In the genomic region with DNA sequence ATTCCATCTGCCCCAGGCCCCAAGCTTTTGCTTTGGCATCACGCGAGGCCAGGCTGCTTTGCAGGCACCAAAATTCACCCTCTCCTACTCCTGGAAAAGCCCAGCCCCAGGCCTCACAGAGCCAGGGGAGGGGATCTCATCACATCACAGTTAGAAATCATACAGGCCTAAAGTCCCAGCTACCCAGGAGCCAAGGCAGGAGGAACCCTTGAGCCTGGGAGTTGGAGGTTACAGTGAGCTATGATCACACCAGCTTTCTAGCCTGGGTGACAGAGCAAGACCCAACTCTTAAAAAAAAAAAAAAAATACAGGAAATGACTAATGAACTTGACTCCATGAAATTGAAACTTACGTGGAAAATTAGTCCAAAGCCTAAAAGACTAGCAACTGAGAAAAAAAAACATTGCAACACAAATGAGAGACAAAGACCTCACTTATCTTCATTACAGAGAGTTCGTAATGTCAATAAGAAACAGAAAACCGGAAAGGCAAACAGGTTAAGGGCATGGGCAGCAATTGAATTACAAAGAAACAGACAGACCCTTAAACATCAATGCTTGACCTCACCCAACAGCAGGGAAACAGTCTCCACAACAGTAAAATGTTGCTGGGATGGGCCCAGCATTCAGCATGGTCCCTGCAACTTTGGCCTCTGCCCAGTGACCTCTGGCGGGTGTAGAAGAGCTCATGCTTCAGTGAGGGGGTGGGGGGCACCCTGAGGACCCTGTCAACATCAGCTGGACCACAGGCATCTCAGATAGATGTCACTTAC, we compare ENCODE assay signal across 8 cellular contexts.
DNase-seq lines count a peak whose midpoint lies in the region; ATAC-seq, FAIRE-seq and TF ChIP-seq lines count a peak whose summit lies in the region.

No MANE protein-coding gene starts in this region.

- H3K27ac ChIP-seq in HEK293 (ENCODE audit: extremely low read depth, low read depth, low read length) (0 out of 2 replicates have a peak overlapping the region, but pooled peaks have one; percentile 30), esophagus muscularis mucosa (replicated peaks in 1 of 4) (peak overlapping the region; percentile 23 to 78 (median 63))

- no peak for TF ChIP-seq POLR2A in esophagus muscularis mucosa (IDR thresholded peaks at IDR 0.05; ENCODE audit: low read depth)
- no peak for TF ChIP-seq POLR2A in GM12891 (IDR thresholded peaks at IDR 0.05; ENCODE audit: low read depth, low read length)

- DNase-seq in RCC 7860 (ENCODE audit: low spot score) (peak; percentile 63), esophagus muscularis mucosa (ENCODE audit: extremely low spot score) (no peak), pulmonary artery endothelial cell (ENCODE audit: low read depth, low spot score) (peak; percentile 56), T1000 (lab: John Stamatoyannopoulos, UW) (no peak), NCI-H1436 (lab: John Stamatoyannopoulos, UW) (no peak), GM12891 (ENCODE audit: insufficient read length, low spot score) (no peak)

- no peaks in the 10 kb centered on the region for H3K9me3 ChIP-seq in HEK293 (ENCODE audit: control insufficient read depth, insufficient read depth, low read depth, low read length)
- no peaks in the 10 kb centered on the region for H3K9me3 ChIP-seq in esophagus muscularis mucosa

- H3K27me3 ChIP-seq in esophagus muscularis mucosa: no peaks in the 10 kb centered on the region

- H3K36me3 ChIP-seq in HEK293 (ENCODE audit: control insufficient read depth in 2 of 2, insufficient read depth in 1 of 2, low read length in 2 of 2) (no peaks in the 10 kb centered on the region), esophagus muscularis mucosa (peaks cover 0 to 21% (median 8%) of the 10 kb centered on the region in 4 donors)

- H3K4me3 ChIP-seq in HEK293 (ENCODE audit: low read depth, low read length): no peak overlapping the region
- H3K4me3 ChIP-seq in esophagus muscularis mucosa: no peak overlapping the region

- POLR2A ChIA-PET in HEK293 (lab: Yijun Ruan, JAX): interaction anchor here (0.7 kb wide), 1 partner anchor 85 kb away, joined by 11 read pairs; no protein-coding TSS in a partner anchor

- CTCF ChIA-PET in HEK293 (lab: Yijun Ruan, JAX): interaction anchor here (0.6 to 0.7 kb wide), 2 partner anchors 55 to 218 kb away, joined by 3 to 5 read pairs; no protein-coding TSS in a partner anchor

- no peak for TF ChIP-seq EP300 in esophagus muscularis mucosa (IDR thresholded peaks at IDR 0.05)

- ATAC-seq in HG03095 (IDR thresholded peaks at IDR 0.05; ENCODE audit: unreplicated experiment): no peak

- 61% methylated on average over 6 of the region's 6 CpGs for WGBS in esophagus muscularis mucosa

- H3K4me1 ChIP-seq in HEK293 (ENCODE audit: control insufficient read depth, insufficient read depth, low read length) (peaks cover 6% of the 10 kb centered on the region), esophagus muscularis mucosa (peaks cover 16 to 28% (median 23%) of the 10 kb centered on the region in 4 donors)

- intact Hi-C loops in esophagus muscularis mucosa (cut with DNase I): no loop called here

- TF ChIP-seq CTCF in HEK293 (tag by site-specific recombination; IDR thresholded peaks at IDR 0.05): no peak
- no peak for TF ChIP-seq CTCF in esophagus muscularis mucosa (IDR thresholded peaks at IDR 0.05)

- FAIRE-seq in RCC 7860 (lab: Jason Lieb, UNC): peak; percentile 54
- no peak for FAIRE-seq in GM12891 (lab: Jason Lieb, UNC)

TF ChIP-seq in HEK293, 187 proteins besides CTCF, POLR2A, EP300 and RAD21:
- TF ChIP-seq ZNF629 (tag by site-specific recombination; IDR thresholded peaks at IDR 0.05) (peak; percentile 36; the same call in 1 of the 2 replicates), FEZF1 (tag by site-specific recombination; IDR thresholded peaks at IDR 0.05) (peak; percentile 39; the same call in 1 of the 2 replicates), SP7 (tag by site-specific recombination; IDR thresholded peaks at IDR 0.05) (peak; percentile 13; the same call in 1 of the 2 replicates), ZEB2 (tag by site-specific recombination; IDR thresholded peaks at IDR 0.05) (0 out of 2 replicates have a peak, but pooled peaks have one; percentile 36), ZNF707 (tag by site-specific recombination; IDR thresholded peaks at IDR 0.05) (no peak)

TF ChIP-seq in GM12891, 5 proteins besides CTCF, POLR2A, EP300 and RAD21:
- TF ChIP-seq SPI1 (IDR thresholded peaks at IDR 0.05; ENCODE audit: low read depth, low read length) (no peak), PAX5 (IDR thresholded peaks at IDR 0.05; ENCODE audit: insufficient read depth, low read length, severe bottlenecking) (no peak), TAF1 (IDR thresholded peaks at IDR 0.05; ENCODE audit: low read depth, low read length) (no peak), POLR2AphosphoS5 (IDR thresholded peaks at IDR 0.05; ENCODE audit: low read depth, low read length) (no peak), POU2F2 (IDR thresholded peaks at IDR 0.05; ENCODE audit: low read depth, low read length) (no peak)

Comparison
In these comparisons a context has a peak if more than half of its experiments do, and no peak if none do; other contexts are left out.
1. DNase-seq: peak in RCC 7860 (single experiment) and pulmonary artery endothelial cell (single experiment); none in esophagus muscularis mucosa (single experiment), T1000 (single experiment), NCI-H1436 (single experiment) and GM12891 (single experiment).